In genomic region chr20:23244207-23244915, GRCh38 we compare ENCODE assay signal across 14 cellular contexts.
DNase-seq lines count a peak whose midpoint lies in the region; ATAC-seq and TF ChIP-seq lines count a peak whose summit lies in the region.
"Had no signal": no experiment of that assay in that cellular context is flagged by ENCODE, and none has a peak within 500 bp of the region (broad histone marks: within the 10 kb centered on the region; RNA-seq: fewer than 3 reads in every experiment).

No MANE protein-coding gene starts in this region.

- intact Hi-C loops in upper lobe of right lung (cut with DNase I): loop anchor here (10.0 kb wide), 1 partner anchor 90 kb away; no protein-coding TSS in a partner anchor

- no peak overlapping the region for H3K4ac ChIP-seq in mesenchymal stem cell (ENCODE audit: low read depth in 1 of 2, low read length in 2 of 2)

- no peaks in the 10 kb centered on the region for H3K79me2 ChIP-seq in GM23248 (ENCODE audit: insufficient read depth)

- H3K27me3 ChIP-seq in GM23248 (replicated peaks; ENCODE audit: insufficient read depth) (no peaks in the 10 kb centered on the region), mesenchymal stem cell (ENCODE audit: control insufficient read depth in 1 of 2, insufficient read depth in 1 of 2, low read length in 2 of 2) (no peaks in the 10 kb centered on the region), upper lobe of right lung (no peaks in the 10 kb centered on the region)

- DNase-seq in GM23248 (peak; percentile 73), coronary artery (ENCODE audit: low spot score) (peak; percentile 75), mesenchymal stem cell (peak; percentile 64), upper lobe of right lung (peak; percentile 55), inferior parietal cortex (ENCODE audit: extremely low spot score) (no peak)
- DNase-seq: activated CD4-positive, alpha-beta T cell treated with anti-CD3 and anti-CD28 coated beads, Interleukin-2, amount 10 ng/mL, durations not matched to agents 24 days and 14 days; CD4-positive, alpha-beta T cell; cortex of kidney; left lung; NCI-H1436 treated with DMSO at 0.1 percent for 48 hours; NCI-H446; stimulated activated CD4-positive, alpha-beta T cell treated with anti-CD3 and anti-CD28 coated beads, Interleukin-4, amount 100 ng/mL, for 1 hour had no signal

- H2BK12ac ChIP-seq in mesenchymal stem cell (ENCODE audit: low read length in 2 of 2): peak overlapping the region in 1 of 2 experiments; percentile 38

- 0 out of 2 replicates have a peak overlapping the region, but pooled peaks have one; percentile 4 for H3K27ac ChIP-seq in GM23248
- peak overlapping the region in 1 of 2 donors; percentile 69 for H3K27ac ChIP-seq in coronary artery
- H3K27ac ChIP-seq in mesenchymal stem cell (ENCODE audit: low read length, poor library complexity, severe bottlenecking): no peak overlapping the region
- no peak overlapping the region for H3K27ac ChIP-seq in upper lobe of right lung
- H3K27ac ChIP-seq: left lung had no signal

- H3K4me2 ChIP-seq in GM23248 (ENCODE audit: unreplicated experiment) (peak overlapping the region; percentile 47), mesenchymal stem cell (ENCODE audit: low read length, poor library complexity, severe bottlenecking) (no peak overlapping the region)

- peak overlapping the region; percentile 60 for H2AFZ ChIP-seq in GM23248
- H2AFZ ChIP-seq in mesenchymal stem cell (ENCODE audit: low read depth, low read length): no peak overlapping the region

- no peak overlapping the region for H2BK5ac ChIP-seq in mesenchymal stem cell (ENCODE audit: low read depth, low read length, poor library complexity, severe bottlenecking)

- H3K9me2 ChIP-seq in GM23248 (ENCODE audit: insufficient read depth): no peaks in the 10 kb centered on the region

- H3K18ac ChIP-seq in mesenchymal stem cell (ENCODE audit: low read depth in 1 of 2, low read length in 2 of 2): peak overlapping the region; percentile 44 to 50

- no peak overlapping the region for H3K14ac ChIP-seq in mesenchymal stem cell (ENCODE audit: low read length in 2 of 2)

- TF ChIP-seq CTCF in coronary artery (IDR thresholded peaks at IDR 0.05) (no peak), upper lobe of right lung (IDR thresholded peaks at IDR 0.05) (no peak)

- H3K4me1 ChIP-seq in GM23248 (ENCODE audit: insufficient read depth) (peaks cover 9% of the 10 kb centered on the region; the same call in 1 of the 2 replicates), mesenchymal stem cell (ENCODE audit: control insufficient read depth, insufficient read depth, low read depth, low read length) (peaks cover 5% of the 10 kb centered on the region), upper lobe of right lung (peaks cover 10% of the 10 kb centered on the region)

- H3K23ac ChIP-seq in mesenchymal stem cell (ENCODE audit: low read length in 2 of 2): no peak overlapping the region

- H4K91ac ChIP-seq in mesenchymal stem cell (ENCODE audit: low read length): peak overlapping the region; percentile 36

- H3K9me3 ChIP-seq in GM23248 (ENCODE audit: low read depth) (no peaks in the 10 kb centered on the region), mesenchymal stem cell (ENCODE audit: control insufficient read depth, low read length) (no peaks in the 10 kb centered on the region), upper lobe of right lung (no peaks in the 10 kb centered on the region)

- H4K20me1 ChIP-seq in GM23248 (ENCODE audit: insufficient read depth): no peaks in the 10 kb centered on the region

- no peaks in the 10 kb centered on the region for H3K36me3 ChIP-seq in GM23248 (ENCODE audit: low read depth)
- no peaks in the 10 kb centered on the region for H3K36me3 ChIP-seq in mesenchymal stem cell (ENCODE audit: control insufficient read depth in 1 of 2, insufficient read depth in 2 of 2, low read depth in 1 of 2, low read length in 2 of 2)
- H3K36me3 ChIP-seq in upper lobe of right lung: no peaks in the 10 kb centered on the region
- H3K36me3 ChIP-seq: left lung had no signal

- no peak overlapping the region for H2BK120ac ChIP-seq in mesenchymal stem cell (ENCODE audit: low read depth, low read length)

- no peak overlapping the region for H2BK15ac ChIP-seq in mesenchymal stem cell (ENCODE audit: low read depth, poor library complexity, severe bottlenecking)

- in situ Hi-C loops in GM23248 (cut with MboI): loop anchor here (25.0 kb wide), 1 partner anchor 182 kb away; no protein-coding TSS in a partner anchor

- peak overlapping the region; percentile 0 for H4K8ac ChIP-seq in mesenchymal stem cell (ENCODE audit: low read length)

- 43 to 47% methylated on average over 27 of the region's 27 CpGs for WGBS in GM23248 (ENCODE audit: low coverage in 1 of 2, low lambda C conversion rate in 2 of 2, missing lambda C conversion rate in 2 of 2), 2 experiments
- WGBS in mesenchymal stem cell: 84% methylated on average over 27 of the region's 27 CpGs

- H2AK5ac ChIP-seq in mesenchymal stem cell (ENCODE audit: low read length, severe bottlenecking): no peak overlapping the region

- peak; percentile 6 for ATAC-seq in upper lobe of right lung
- ATAC-seq in GM19328 (IDR thresholded peaks at IDR 0.05; ENCODE audit: unreplicated experiment): no peak
- ATAC-seq in HG02571 (IDR thresholded peaks at IDR 0.05; ENCODE audit: unreplicated experiment): no peak

- H3K79me1 ChIP-seq in mesenchymal stem cell (replicated peaks; ENCODE audit: low read length, poor library complexity, severe bottlenecking): no peaks in the 10 kb centered on the region

- peak overlapping the region; percentile 22; the same call in 1 of the 2 replicates for H3K9ac ChIP-seq in GM23248
- peak overlapping the region; percentile 73 for H3K9ac ChIP-seq in mesenchymal stem cell (ENCODE audit: low read length)

- H3K4me3 ChIP-seq in GM23248: peak overlapping the region; percentile 50
- H3K4me3 ChIP-seq in coronary artery: no peak overlapping the region
- H3K4me3 ChIP-seq in mesenchymal stem cell (ENCODE audit: insufficient read depth in 1 of 2, low read depth in 1 of 2, low read length in 2 of 2): peak overlapping the region in 1 of 2 experiments; percentile 38
- H3K4me3 ChIP-seq in upper lobe of right lung: no peak overlapping the region
- H3K4me3 ChIP-seq: left lung had no signal

- H3F3A ChIP-seq in GM23248 (ENCODE audit: insufficient read depth): peaks cover 4% of the 10 kb centered on the region; the same call in 1 of the 2 replicates
